ENCODE assay signal across 11 cellular contexts in the genomic region with DNA sequence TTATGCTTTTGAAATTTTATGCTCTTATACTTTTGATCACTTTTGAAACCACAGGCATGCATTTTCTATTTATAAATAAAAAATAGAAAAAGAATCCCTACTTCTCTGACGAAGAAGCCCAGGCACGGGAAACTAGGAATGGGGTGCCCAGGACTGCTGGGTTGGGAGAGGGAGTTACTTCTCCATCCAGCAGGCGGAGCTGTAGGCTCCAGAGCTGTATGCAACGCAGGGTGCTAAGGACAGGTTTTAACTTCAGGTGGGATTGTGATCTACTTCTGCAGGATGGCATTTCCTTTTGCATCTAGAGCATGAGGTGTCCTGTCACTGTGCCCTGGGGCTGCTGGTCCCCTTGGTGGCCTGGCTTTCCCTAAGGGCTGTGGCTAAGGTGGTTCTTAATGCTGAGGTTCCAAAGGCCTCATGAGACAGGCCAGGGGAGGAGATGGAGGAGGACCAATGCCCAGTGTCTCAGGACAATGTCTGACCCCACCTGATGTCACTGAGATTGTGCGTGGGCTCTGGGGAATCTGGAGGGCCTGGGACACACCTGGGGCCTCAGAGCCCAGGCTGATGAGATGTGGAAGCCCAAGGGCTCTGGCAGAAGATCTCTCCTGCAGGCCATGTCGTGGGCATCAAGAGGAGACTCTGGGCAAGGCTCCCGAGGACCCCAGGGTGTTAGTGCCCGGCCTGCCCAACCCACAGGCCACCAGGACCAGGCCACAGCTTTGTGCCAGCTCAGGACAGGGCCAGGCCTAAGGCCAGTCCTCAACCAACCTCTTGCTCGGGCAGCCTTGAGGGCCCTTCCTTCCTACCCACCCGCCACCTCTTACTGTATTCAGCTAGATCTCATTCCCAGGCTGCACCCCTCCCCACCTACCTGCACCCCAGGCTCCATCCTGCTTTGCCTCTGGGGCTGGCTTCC. TPM values are rescaled to one million over a fixed set of nuclear protein-coding genes. Genes with fewer than 3 reads are reported as not detected.
DNase-seq lines count a peak whose midpoint lies in the region; TF ChIP-seq lines count a peak whose summit lies in the region.
"Had no signal": no experiment of that assay in that cellular context is flagged by ENCODE, and none has a peak within 500 bp of the region (broad histone marks: within the 10 kb centered on the region; RNA-seq: fewer than 3 reads in every experiment).

No MANE protein-coding gene starts in this region.

- no peak overlapping the region for H2BK120ac ChIP-seq in neuronal stem cell (ENCODE audit: low read depth, low read length)

- H3K27me3 Mint-ChIP-seq in activated naive CD8-positive, alpha-beta T cell treated with anti-CD3 and anti-CD28 coated beads for 36 hours, result no peaks in the 10 kb centered on the region
- H3K27me3 Mint-ChIP-seq in activated naive CD4-positive, alpha-beta T cell treated with anti-CD3 and anti-CD28 coated beads, Interleukin-2, amount 10 ng/mL, durations not matched to agents 7 days and 5 days, result peaks cover 4% of the 10 kb centered on the region

- no peaks in the 10 kb centered on the region for H3K4me1 Mint-ChIP-seq in activated naive CD8-positive, alpha-beta T cell treated with anti-CD3 and anti-CD28 coated beads for 36 hours
- H3K4me1 Mint-ChIP-seq in activated naive CD4-positive, alpha-beta T cell treated with anti-CD3 and anti-CD28 coated beads, Interleukin-2, amount 10 ng/mL, durations not matched to agents 7 days and 5 days, result no peaks in the 10 kb centered on the region
- H3K4me1 Mint-ChIP-seq: activated naive CD8-positive, alpha-beta T cell treated with anti-CD3 and anti-CD28 coated beads, Interleukin-2, amount 10 ng/mL, durations not matched to agents 7 days and 5 days had no signal

- H3K36me3 ChIP-seq in MM.1S (replicated peaks; ENCODE audit: insufficient read depth, low read length) (no peaks in the 10 kb centered on the region), neuronal stem cell (replicated peaks in 1 of 2; ENCODE audit: control insufficient read depth in 2 of 2, insufficient read depth in 2 of 2, low read length in 2 of 2) (no peaks in the 10 kb centered on the region)
- H3K36me3 ChIP-seq: vagina had no signal

- no peak overlapping the region for H2BK5ac ChIP-seq in neuronal stem cell (ENCODE audit: low read length)

- H3K79me2 ChIP-seq in MM.1S (ENCODE audit: low read length), result no peaks in the 10 kb centered on the region

- H3K9me3 Mint-ChIP-seq in activated naive CD8-positive, alpha-beta T cell treated with anti-CD3 and anti-CD28 coated beads for 36 hours, result no peaks in the 10 kb centered on the region
- no peaks in the 10 kb centered on the region for H3K9me3 Mint-ChIP-seq in activated naive CD4-positive, alpha-beta T cell treated with anti-CD3 and anti-CD28 coated beads, Interleukin-2, amount 10 ng/mL, durations not matched to agents 7 days and 5 days
- H3K9me3 Mint-ChIP-seq: activated naive CD8-positive, alpha-beta T cell treated with anti-CD3 and anti-CD28 coated beads, Interleukin-2, amount 10 ng/mL, durations not matched to agents 7 days and 5 days had no signal

- H3K4me3 Mint-ChIP-seq in activated naive CD8-positive, alpha-beta T cell treated with anti-CD3 and anti-CD28 coated beads for 36 hours, result no peak overlapping the region
- H3K4me3 Mint-ChIP-seq in activated naive CD4-positive, alpha-beta T cell treated with anti-CD3 and anti-CD28 coated beads, Interleukin-2, amount 10 ng/mL, durations not matched to agents 7 days and 5 days, result no peak overlapping the region
- H3K4me3 Mint-ChIP-seq: activated naive CD8-positive, alpha-beta T cell treated with anti-CD3 and anti-CD28 coated beads, Interleukin-2, amount 10 ng/mL, durations not matched to agents 7 days and 5 days had no signal

- H3K9ac ChIP-seq in MM.1S (ENCODE audit: low read length) (no peak overlapping the region), neuronal stem cell (ENCODE audit: low read depth, low read length, poor library complexity) (no peak overlapping the region)

- peak overlapping the region; percentile 33; the same call in 1 of the 2 replicates for H3K4me2 ChIP-seq in MM.1S (ENCODE audit: low read depth, low read length)
- no peak overlapping the region for H3K4me2 ChIP-seq in neuronal stem cell (ENCODE audit: insufficient read depth, low read length, poor library complexity, severe bottlenecking)

- H3K27ac ChIP-seq in MM.1S (ENCODE audit: low read length) (peak overlapping the region; percentile 70; the same call in 1 of the 2 replicates), neuronal stem cell (replicated peaks; ENCODE audit: low read length) (no peak overlapping the region)
- H3K27ac ChIP-seq: vagina had no signal

- H3K27me3 ChIP-seq in MM.1S (replicated peaks; ENCODE audit: insufficient read depth, low read length), result no peaks in the 10 kb centered on the region
- H3K27me3 ChIP-seq in neuronal stem cell (ENCODE audit: control insufficient read depth in 3 of 3, insufficient read depth in 3 of 3, low read depth in 1 of 3, low read length in 3 of 3), result peaks cover 0 to 2% (median 0%) of the 10 kb centered on the region in 3 experiments
- H3K27me3 ChIP-seq: vagina had no signal

- no peaks in the 10 kb centered on the region for H3K36me3 Mint-ChIP-seq in activated naive CD8-positive, alpha-beta T cell treated with anti-CD3 and anti-CD28 coated beads for 36 hours
- H3K36me3 Mint-ChIP-seq in activated naive CD4-positive, alpha-beta T cell treated with anti-CD3 and anti-CD28 coated beads, Interleukin-2, amount 10 ng/mL, durations not matched to agents 7 days and 5 days, result no peaks in the 10 kb centered on the region
- H3K36me3 Mint-ChIP-seq: activated naive CD8-positive, alpha-beta T cell treated with anti-CD3 and anti-CD28 coated beads, Interleukin-2, amount 10 ng/mL, durations not matched to agents 7 days and 5 days had no signal

- H3K9me2 ChIP-seq in MM.1S (replicated peaks; ENCODE audit: insufficient read depth, low read length), result no peaks in the 10 kb centered on the region

- no peak overlapping the region for H2BK12ac ChIP-seq in neuronal stem cell (ENCODE audit: low read length)

- H3F3A ChIP-seq in MM.1S (ENCODE audit: insufficient read depth, low read length), result peaks cover 12% of the 10 kb centered on the region; the same call in 1 of the 2 replicates

- H3K4ac ChIP-seq in neuronal stem cell (ENCODE audit: low read length), result no peak overlapping the region

- peak overlapping the region; percentile 46 for H2AFZ ChIP-seq in MM.1S (ENCODE audit: low read length)
- no peak overlapping the region for H2AFZ ChIP-seq in neuronal stem cell (ENCODE audit: low read length)

- H4K8ac ChIP-seq in neuronal stem cell (ENCODE audit: low read depth, low read length), result no peak overlapping the region

- no peak overlapping the region for H3K27ac Mint-ChIP-seq in activated naive CD8-positive, alpha-beta T cell treated with anti-CD3 and anti-CD28 coated beads for 36 hours
- H3K27ac Mint-ChIP-seq in activated naive CD4-positive, alpha-beta T cell treated with anti-CD3 and anti-CD28 coated beads, Interleukin-2, amount 10 ng/mL, durations not matched to agents 7 days and 5 days, result no peak overlapping the region
- H3K27ac Mint-ChIP-seq: activated naive CD8-positive, alpha-beta T cell treated with anti-CD3 and anti-CD28 coated beads, Interleukin-2, amount 10 ng/mL, durations not matched to agents 7 days and 5 days had no signal

- CTCF ChIA-PET in activated naive CD4-positive, alpha-beta T cell treated with anti-CD3 and anti-CD28 coated beads, Interleukin-2, amount 10 ng/mL, durations not matched to agents 7 days and 5 days (lab: Charles Lee), result interaction anchor here (1.2 kb wide), 1 partner anchor 209 kb away, joined by 4 read pairs; no protein-coding TSS in a partner anchor

- H3K23ac ChIP-seq in neuronal stem cell (ENCODE audit: low read depth, low read length, poor library complexity), result no peak overlapping the region

- no peak overlapping the region for H3K4me3 ChIP-seq in MM.1S (ENCODE audit: low read length)
- peak overlapping the region in 1 of 2 donors; percentile 21 for H3K4me3 ChIP-seq in neuronal stem cell (ENCODE audit: low read length in 2 of 2)
- H3K4me3 ChIP-seq: vagina had no signal

- H3K14ac ChIP-seq in neuronal stem cell (ENCODE audit: low read length), result no peak overlapping the region

- peak; percentile 61 for TF ChIP-seq CTCF in MM.1S (IDR thresholded peaks at IDR 0.05; ENCODE audit: low read length)

- peak; percentile 42 for DNase-seq in DMS53 (lab: John Stamatoyannopoulos, UW)
- DNase-seq in DMS53 treated with DMSO at 0.1 percent for 48 hours (lab: John Stamatoyannopoulos, UW; ENCODE audit: unreplicated experiment), result no peak
- DNase-seq in MM.1S, result peak; percentile 49
- DNase-seq in dermis blood vessel endothelial cell, result peak; percentile 60
- DNase-seq in neuronal stem cell (ENCODE audit: low spot score), result peak; percentile 26
- no peak for DNase-seq in activated naive CD8-positive, alpha-beta T cell treated with anti-CD3 and anti-CD28 coated beads for 36 hours
- DNase-seq in hepatic stellate cell (ENCODE audit: low spot score), result no peak
- DNase-seq in activated naive CD4-positive, alpha-beta T cell treated with anti-CD3 and anti-CD28 coated beads, Interleukin-2, amount 10 ng/mL, durations not matched to agents 7 days and 5 days, result no peak
- DNase-seq: activated naive CD8-positive, alpha-beta T cell treated with anti-CD3 and anti-CD28 coated beads, Interleukin-2, amount 10 ng/mL, durations not matched to agents 7 days and 5 days had no signal

- H2AK5ac ChIP-seq in neuronal stem cell (ENCODE audit: low read depth, low read length), result no peak overlapping the region

- H3K79me1 ChIP-seq in neuronal stem cell (ENCODE audit: low read depth, low read length), result no peaks in the 10 kb centered on the region

- H3K18ac ChIP-seq in neuronal stem cell (ENCODE audit: low read length), result peak overlapping the region; percentile 11

- H4K20me1 ChIP-seq in MM.1S (ENCODE audit: insufficient read depth, low read length), result no peaks in the 10 kb centered on the region

- no peak overlapping the region for H2BK15ac ChIP-seq in neuronal stem cell (ENCODE audit: low read length)

- WGBS in neuronal stem cell (ENCODE audit: extremely low coverage in 2 of 2, insufficient read length in 2 of 2, insufficient replicate concordance in 1 of 2), 2 donors, result no CpG with 5 or more reads among the region's 10 CpGs

- H4K91ac ChIP-seq in neuronal stem cell (ENCODE audit: low read depth, low read length, poor library complexity), result no peak overlapping the region

- H3K4me1 ChIP-seq in MM.1S (ENCODE audit: low read length) (peaks cover 30% of the 10 kb centered on the region), neuronal stem cell (ENCODE audit: control insufficient read depth in 2 of 2, insufficient read depth in 1 of 2, low read depth in 1 of 2, low read length in 2 of 2) (no peaks in the 10 kb centered on the region)
- H3K4me1 ChIP-seq: vagina had no signal

- H3K9me3 ChIP-seq in MM.1S (replicated peaks; ENCODE audit: insufficient read depth, low read length) (no peaks in the 10 kb centered on the region), neuronal stem cell (replicated peaks in 1 of 2; ENCODE audit: control insufficient read depth in 2 of 2, insufficient read depth in 1 of 2, low read depth in 1 of 2, low read length in 2 of 2) (peaks cover 0 to under 1% of the 10 kb centered on the region in 2 donors)
- H3K9me3 ChIP-seq: vagina had no signal

RNA-seq across cellular contexts. Expression of a gene that starts 0.5 kb away (rescaled TPM):
- total RNA-seq in dermis blood vessel endothelial cell, result not detected in 2 replicates
- 0.01 TPM for polyA plus RNA-seq in neuronal stem cell (2013, experiment 1 of 2)
- not detected for polyA plus RNA-seq in neuronal stem cell (2013, experiment 2 of 2)
- total RNA-seq in activated naive CD8-positive, alpha-beta T cell treated with anti-CD3 and anti-CD28 coated beads for 36 hours, result not detected
- total RNA-seq: A172; activated naive CD8-positive, alpha-beta T cell treated with anti-CD3 and anti-CD28 coated beads, Interleukin-2, amount 10 ng/mL, durations not matched to agents 7 days and 5 days; vagina had no signal

RNA-seq across cellular contexts. Expression of a gene that starts 15.9 kb away (rescaled TPM):
- total RNA-seq in dermis blood vessel endothelial cell, result 0.34 and 0.47 TPM in 2 replicates
- not detected for polyA plus RNA-seq in neuronal stem cell (2013, experiment 1 of 2)
- polyA plus RNA-seq in neuronal stem cell (2013, experiment 2 of 2), result not detected
- total RNA-seq in activated naive CD8-positive, alpha-beta T cell treated with anti-CD3 and anti-CD28 coated beads for 36 hours, result not detected
- total RNA-seq: activated naive CD8-positive, alpha-beta T cell treated with anti-CD3 and anti-CD28 coated beads, Interleukin-2, amount 10 ng/mL, durations not matched to agents 7 days and 5 days had no signal

RNA-seq across cellular contexts. Expression of a gene that starts 48.7 kb away (rescaled TPM):
- 4.8 and 18.0 TPM in 2 replicates for total RNA-seq in dermis blood vessel endothelial cell
- polyA plus RNA-seq in neuronal stem cell (2013, experiment 1 of 2), result 149 TPM
- polyA plus RNA-seq in neuronal stem cell (2013, experiment 2 of 2), result 151 TPM
- total RNA-seq in activated naive CD8-positive, alpha-beta T cell treated with anti-CD3 and anti-CD28 coated beads for 36 hours, result under 1 TPM; 0.33 to 0.50 TPM

Comparison
In these comparisons a context has a peak if more than half of its experiments do, and no peak if none do; other contexts are left out.
1. DNase-seq: peak in DMS53 (single experiment), MM.1S (single experiment), dermis blood vessel endothelial cell (single experiment) and neuronal stem cell (single experiment); none in DMS53 treated with DMSO at 0.1 percent for 48 hours (single experiment), activated naive CD8-positive, alpha-beta T cell treated with anti-CD3 and anti-CD28 coated beads for 36 hours (single experiment), hepatic stellate cell (single experiment) and activated naive CD4-positive, alpha-beta T cell treated with anti-CD3 and anti-CD28 coated beads, Interleukin-2, amount 10 ng/mL, durations not matched to agents 7 days and 5 days (single experiment).